9 cellular contexts compared by ENCODE assay signal in the genomic region with DNA sequence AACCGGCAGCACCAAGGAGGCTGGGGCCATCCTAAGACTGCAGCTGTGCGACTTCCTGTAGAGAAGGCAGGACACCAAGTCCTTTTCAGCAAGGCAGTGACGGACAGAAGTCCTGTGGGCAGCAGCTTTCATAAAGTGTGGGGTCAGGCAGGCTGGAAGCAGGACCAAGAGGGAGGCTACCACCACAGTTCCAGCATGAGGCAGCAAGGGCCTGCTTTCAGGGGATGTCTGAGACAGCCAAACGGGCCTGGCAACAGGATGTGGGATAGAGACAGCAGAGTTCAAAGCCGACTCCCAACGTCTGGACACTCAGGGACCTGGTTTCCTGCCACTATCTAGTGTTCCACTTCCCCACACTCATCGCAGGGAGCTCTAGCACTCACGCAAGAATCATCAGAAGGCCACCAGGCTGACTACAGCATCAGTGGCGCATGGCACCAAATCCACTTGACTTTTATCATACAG. TPM values are rescaled to one million over a fixed set of nuclear protein-coding genes. Genes with fewer than 3 reads are reported as not detected.
DNase-seq lines count a peak whose midpoint lies in the region; ATAC-seq and TF ChIP-seq lines count a peak whose summit lies in the region.
"Had no signal": no experiment of that assay in that cellular context is flagged by ENCODE, and none has a peak within 500 bp of the region (broad histone marks: within the 10 kb centered on the region; RNA-seq: fewer than 3 reads in every experiment).

No MANE protein-coding gene starts in this region.

- TF ChIP-seq EP300 in suprapubic skin (IDR thresholded peaks at IDR 0.05): no peak

- peaks cover 64% of the 10 kb centered on the region for H3K4me1 ChIP-seq in hepatocyte (ENCODE audit: insufficient read depth)
- H3K4me1 ChIP-seq in suprapubic skin: peaks cover 83% of the 10 kb centered on the region

- POLR2A ChIA-PET in activated CD8-positive, alpha-beta T cell treated with anti-CD3 and anti-CD28 coated beads, Interleukin-2, amount 10 ng/mL, durations not matched to agents 7 days and 5 days (lab: Charles Lee): interaction anchor here (2.7 kb wide), 1 partner anchor 134 kb away, joined by 11 read pairs; the partner anchor contains the start of gene HAPSTR1

- H3K36me3 ChIP-seq in hepatocyte (replicated peaks; ENCODE audit: insufficient read depth, low read depth): no peaks in the 10 kb centered on the region
- H3K36me3 ChIP-seq in suprapubic skin: no peaks in the 10 kb centered on the region
- H3K36me3 ChIP-seq: uterus had no signal

- H3K27ac ChIP-seq in hepatocyte: peak overlapping the region; percentile 17
- peak overlapping the region; percentile 43 for H3K27ac ChIP-seq in suprapubic skin

- peak overlapping the region; percentile 96 for H3K4me2 ChIP-seq in hepatocyte

- no peak overlapping the region for H2AFZ ChIP-seq in hepatocyte

- TF ChIP-seq CTCF in hepatocyte (IDR thresholded peaks at IDR 0.05; ENCODE audit: poor library complexity) (no peak), suprapubic skin (IDR thresholded peaks at IDR 0.05) (no peak), GM20000 (IDR thresholded peaks at IDR 0.05; ENCODE audit: extremely low read depth, missing control alignments) (no peak)

- H3K4me3 ChIP-seq in hepatocyte (no peak overlapping the region), suprapubic skin (no peak overlapping the region)
- H3K4me3 ChIP-seq: uterus had no signal

- H4K20me1 ChIP-seq in hepatocyte (ENCODE audit: insufficient read depth, poor library complexity, severe bottlenecking): peaks cover 92% of the 10 kb centered on the region

- H3K4me1 Mint-ChIP-seq in activated CD8-positive, alpha-beta T cell treated with anti-CD3 and anti-CD28 coated beads, Interleukin-2, amount 10 ng/mL, durations not matched to agents 7 days and 5 days (ENCODE audit: low read depth): peaks cover 73% of the 10 kb centered on the region

- peak; percentile 43 for ATAC-seq in activated CD8-positive, alpha-beta T cell treated with anti-CD3 and anti-CD28 coated beads, Interleukin-2, amount 10 ng/mL, durations not matched to agents 7 days and 5 days
- ATAC-seq in GM21515 (IDR thresholded peaks at IDR 0.05; ENCODE audit: unreplicated experiment): no peak

- peaks cover 91% of the 10 kb centered on the region for H3K79me2 ChIP-seq in hepatocyte

- peak overlapping the region; percentile 84 for H3K4me3 Mint-ChIP-seq in activated CD8-positive, alpha-beta T cell treated with anti-CD3 and anti-CD28 coated beads, Interleukin-2, amount 10 ng/mL, durations not matched to agents 7 days and 5 days

- DNase-seq in AG20443 (ENCODE audit: low spot score) (peak; percentile 80), HT1080 (ENCODE audit: low read depth) (peak; percentile 89), hepatocyte (ENCODE audit: low spot score) (no peak), suprapubic skin (ENCODE audit: low spot score in 2 of 2) (peak in 1 of 2 donors; percentile 75), NCI-H2107 treated with DMSO at 0.1 percent for 48 hours (lab: John Stamatoyannopoulos, UW; ENCODE audit: unreplicated experiment) (no peak), GM20000 (ENCODE audit: low spot score) (no peak)
- peak; percentile 55 for DNase-seq in activated CD8-positive, alpha-beta T cell treated with anti-CD3 and anti-CD28 coated beads, Interleukin-2, amount 10 ng/mL, durations not matched to agents 7 days and 5 days

- H3K36me3 Mint-ChIP-seq in activated CD8-positive, alpha-beta T cell treated with anti-CD3 and anti-CD28 coated beads, Interleukin-2, amount 10 ng/mL, durations not matched to agents 7 days and 5 days (ENCODE audit: low read depth): peaks cover 16% of the 10 kb centered on the region

- H3K27me3 Mint-ChIP-seq in activated CD8-positive, alpha-beta T cell treated with anti-CD3 and anti-CD28 coated beads, Interleukin-2, amount 10 ng/mL, durations not matched to agents 7 days and 5 days (ENCODE audit: low read depth): no peaks in the 10 kb centered on the region

- H3K27ac Mint-ChIP-seq in activated CD8-positive, alpha-beta T cell treated with anti-CD3 and anti-CD28 coated beads, Interleukin-2, amount 10 ng/mL, durations not matched to agents 7 days and 5 days: peak overlapping the region; percentile 90

- H3K9me3 ChIP-seq in hepatocyte (ENCODE audit: low read depth) (no peaks in the 10 kb centered on the region), suprapubic skin (no peaks in the 10 kb centered on the region)
- H3K9me3 ChIP-seq: uterus had no signal

- no peaks in the 10 kb centered on the region for H3K9me3 Mint-ChIP-seq in activated CD8-positive, alpha-beta T cell treated with anti-CD3 and anti-CD28 coated beads, Interleukin-2, amount 10 ng/mL, durations not matched to agents 7 days and 5 days (ENCODE audit: insufficient read depth)

- WGBS in hepatocyte (ENCODE audit: low lambda C conversion rate, missing lambda C conversion rate): 57% methylated on average over 9 of the region's 9 CpGs
- 39% methylated on average over 8 of the region's 9 CpGs for WGBS in suprapubic skin

- no peaks in the 10 kb centered on the region for H3K9me2 ChIP-seq in hepatocyte (replicated peaks; ENCODE audit: insufficient read depth)

- H3K27me3 ChIP-seq in hepatocyte (no peaks in the 10 kb centered on the region), suprapubic skin (no peaks in the 10 kb centered on the region)
- H3K27me3 ChIP-seq: uterus had no signal

- CTCF ChIA-PET in activated CD8-positive, alpha-beta T cell treated with anti-CD3 and anti-CD28 coated beads, Interleukin-2, amount 10 ng/mL, durations not matched to agents 7 days and 5 days (lab: Charles Lee): interaction anchor here (0.9 to 5.0 kb wide), 2 partner anchors 22 to 126 kb away, joined by 3 to 23 read pairs; no protein-coding TSS in a partner anchor

- no peak for TF ChIP-seq POLR2A in suprapubic skin (IDR thresholded peaks at IDR 0.05)

RNA-seq across cellular contexts. Expression of gene USP7, which starts 5.3 kb away (rescaled TPM):
- 51.2 and 86.0 TPM in 2 replicates for total RNA-seq in HT1080 (2014; rRNA removed; shearing (Covaris generic))
- 56.3 and 76.2 TPM in 2 replicates for polyA plus RNA-seq in HT1080 (2015; cell fraction: cytosol; rRNA removed)
- 142 and 157 TPM in 2 replicates for polyA plus RNA-seq in HT1080 (2015; cell fraction: nucleus; rRNA removed)
- total RNA-seq in activated CD8-positive, alpha-beta T cell treated with anti-CD3 and anti-CD28 coated beads, Interleukin-2, amount 10 ng/mL, durations not matched to agents 7 days and 5 days: 100 to 1,000 TPM; 134 to 144 TPM
- total RNA-seq in hepatocyte: 40.8 and 44.2 TPM in 2 replicates
- polyA plus RNA-seq in hepatocyte: 38.0 and 46.7 TPM in 2 replicates
- 100 to 1,000 TPM in 3 of 4 donors, 10 to 100 TPM in 1; 94.7 to 135 (median 119) TPM for total RNA-seq in suprapubic skin

Comparison
In these comparisons a context has a peak if more than half of its experiments do, and no peak if none do; other contexts are left out.
1. DNase-seq: peak in AG20443 (single experiment), HT1080 (single experiment) and activated CD8-positive, alpha-beta T cell treated with anti-CD3 and anti-CD28 coated beads, Interleukin-2, amount 10 ng/mL, durations not matched to agents 7 days and 5 days (single experiment); none in hepatocyte (single experiment), NCI-H2107 treated with DMSO at 0.1 percent for 48 hours (single experiment) and GM20000 (single experiment).